ENCODE assay signal across 1 cellular context in genomic region chr11:62560566-62561103, GRCh38.
TF ChIP-seq lines count a peak whose summit lies in the region.

No MANE protein-coding gene starts in this region.

TF ChIP-seq in HepG2, 621 proteins besides CTCF, POLR2A, EP300 and RAD21 (continued from another document):
- TF ChIP-seq TEAD3 (CRISPR knock-in tag; optimal IDR thresholded peaks at IDR 0.05; ENCODE audit: borderline replicate concordance), result peak; percentile 95
- TF ChIP-seq SNRNP70 (IDR thresholded peaks at IDR 0.05; ENCODE audit: low read depth, low read length), result no peak
- no peak for TF ChIP-seq TMF1 (CRISPR knock-in tag; IDR thresholded peaks at IDR 0.05; ENCODE audit: low read depth)
- no peak for TF ChIP-seq ZNF782 (CRISPR knock-in tag; IDR thresholded peaks at IDR 0.05; ENCODE audit: borderline replicate concordance)
- TF ChIP-seq IKZF1 (IDR thresholded peaks at IDR 0.05), result no peak
- TF ChIP-seq MXI1 (IDR thresholded peaks at IDR 0.05; ENCODE audit: borderline replicate concordance, low read depth, low read length), result peak; percentile 71; the same call in 1 of the 3 replicates
- peak; percentile 22; the same call in 1 of the 2 replicates for TF ChIP-seq GMEB1 (CRISPR knock-in tag; IDR thresholded peaks at IDR 0.05; ENCODE audit: borderline replicate concordance)
- no peak for TF ChIP-seq ARHGAP35 (CRISPR knock-in tag; IDR thresholded peaks at IDR 0.05; ENCODE audit: borderline replicate concordance)
- TF ChIP-seq ZNF44 (CRISPR knock-in tag; IDR thresholded peaks at IDR 0.05), result no peak
- TF ChIP-seq MAFK (conservative IDR thresholded peaks at IDR 0.05 in 1 of 2, IDR thresholded peaks at IDR 0.05 in 1 of 2; ENCODE audit: low read length in 2 of 2), result no peak
- TF ChIP-seq MED13 (CRISPR knock-in tag; IDR thresholded peaks at IDR 0.05), result no peak
- TF ChIP-seq ETV6 (CRISPR knock-in tag; conservative IDR thresholded peaks at IDR 0.05), result no peak
- no peak for TF ChIP-seq TCF12 (IDR thresholded peaks at IDR 0.05)
- TF ChIP-seq TCF12 (CRISPR knock-in tag; IDR thresholded peaks at IDR 0.05), result no peak
- 0 out of 2 replicates have a peak, but pooled peaks have one; percentile 28 for TF ChIP-seq RFXANK (CRISPR knock-in tag; IDR thresholded peaks at IDR 0.05)
- no peak for TF ChIP-seq CEBPZ (IDR thresholded peaks at IDR 0.05; ENCODE audit: low read length)
- TF ChIP-seq ZNF747 (CRISPR knock-in tag; IDR thresholded peaks at IDR 0.05; ENCODE audit: borderline replicate concordance), result no peak
- 0 out of 2 replicates have a peak, but pooled peaks have one; percentile 38 for TF ChIP-seq KDM2A (CRISPR knock-in tag; IDR thresholded peaks at IDR 0.05; ENCODE audit: borderline replicate concordance, low read depth)
- peak; percentile 32; the same call in 1 of the 2 replicates for TF ChIP-seq FOXK1 (CRISPR knock-in tag; IDR thresholded peaks at IDR 0.05; ENCODE audit: borderline replicate concordance, low read depth)
- TF ChIP-seq FOXO1 (CRISPR knock-in tag; IDR thresholded peaks at IDR 0.05), result 0 out of 2 replicates have a peak, but pooled peaks have one; percentile 40
- TF ChIP-seq BCL6 (CRISPR knock-in tag; IDR thresholded peaks at IDR 0.05), result no peak
